In genomic region chr2:42286268-42286946, GRCh38 we compare ENCODE assay signal across 26 cellular contexts.
A peak's percentile ranks its signal among the peaks of the same experiment; 100 is the strongest.
DNase-seq lines count a peak whose midpoint lies in the region; ATAC-seq, FAIRE-seq and TF ChIP-seq lines count a peak whose summit lies in the region.
"Had no signal": no experiment of that assay in that cellular context is flagged by ENCODE, and none has a peak within 500 bp of the region (broad histone marks: within the 10 kb centered on the region; RNA-seq: fewer than 3 reads in every experiment).

No MANE protein-coding gene starts in this region.

- no peak for DNase-seq in activated T-cell treated with anti-CD3 and anti-CD28 coated beads, Interleukin-2, amount 50 U/mL, for 72 hours
- no peak for DNase-seq in activated T-cell treated with anti-CD3 and anti-CD28 coated beads, Interleukin-2, amount 50 U/mL, for 1 hour
- no peak for DNase-seq in H54 (ENCODE audit: insufficient read length, low spot score)
- DNase-seq in astrocyte of the hippocampus (ENCODE audit: low read depth, low spot score): peak; percentile 15
- no peak for DNase-seq in naive thymus-derived CD4-positive, alpha-beta T cell
- DNase-seq in posterior vena cava (ENCODE audit: low spot score): no peak
- DNase-seq in GM19238 (ENCODE audit: insufficient read length, low spot score): no peak
- DNase-seq: activated T-cell treated with anti-CD3 and anti-CD28 coated beads, Interleukin-2, amount 50 U/mL, for 4 hours; BE2C; glutamatergic neuron; GOT3; left cardiac atrium; MM.1S; NCI-H1436 treated with DMSO at 0.1 percent for 48 hours; NCI-H526 treated with DMSO at 0.1 percent for 48 hours; ovary; RPMI8226; sigmoid colon; T-helper 9 cell; uterus had no signal

- peaks cover 6 to 8% of the 10 kb centered on the region in 2 donors for H3K4me1 ChIP-seq in naive thymus-derived CD4-positive, alpha-beta T cell (ENCODE audit: control insufficient read depth in 2 of 2, insufficient read depth in 2 of 2, low read length in 2 of 2)
- H3K4me1 ChIP-seq: BE2C, sigmoid colon, suprapubic skin, uterus had no signal

- CTCF ChIA-PET in naive thymus-derived CD4-positive, alpha-beta T cell (lab: Charles Lee): interaction anchor here (0.6 to 1.3 kb wide), 3 partner anchors 190 to 1256 kb away, joined by 3 to 7 read pairs (median 4); no protein-coding TSS in a partner anchor

- H3K4me3 ChIP-seq in naive thymus-derived CD4-positive, alpha-beta T cell (ENCODE audit: low read length): no peak overlapping the region
- H3K4me3 ChIP-seq: ovary, sigmoid colon, suprapubic skin, uterus had no signal

- no peak for TF ChIP-seq POLR2A in H54 (IDR thresholded peaks at IDR 0.05; ENCODE audit: low read depth, low read length)

- no peak for ATAC-seq in activated T-cell treated with anti-CD3 and anti-CD28 coated beads, Interleukin-2, amount 50 U/mL, for 72 hours (replicated peaks in 1 of 2)
- no peak for ATAC-seq in naive thymus-derived CD4-positive, alpha-beta T cell
- ATAC-seq in GM21737 (IDR thresholded peaks at IDR 0.05; ENCODE audit: unreplicated experiment): no peak
- ATAC-seq: activated T-cell treated with anti-CD3 and anti-CD28 coated beads, Interleukin-2, amount 50 U/mL, for 4 hours; left cardiac atrium; WTC11 had no signal

- peaks cover 40% of the 10 kb centered on the region for H3K4me1 Mint-ChIP-seq in activated T-cell treated with anti-CD3 and anti-CD28 coated beads, Interleukin-2, amount 50 U/mL, for 72 hours (ENCODE audit: low read depth)
- H3K4me1 Mint-ChIP-seq in naive thymus-derived CD4-positive, alpha-beta T cell: peaks cover 6 to 41% (median 20%) of the 10 kb centered on the region in 7 donors
- H3K4me1 Mint-ChIP-seq: mesothelial cell of epicardium had no signal

- no peak overlapping the region for H3K4me3 Mint-ChIP-seq in activated T-cell treated with anti-CD3 and anti-CD28 coated beads, Interleukin-2, amount 50 U/mL, for 72 hours
- no peak overlapping the region for H3K4me3 Mint-ChIP-seq in naive thymus-derived CD4-positive, alpha-beta T cell
- H3K4me3 Mint-ChIP-seq: activated T-cell treated with anti-CD3 and anti-CD28 coated beads, Interleukin-2, amount 50 U/mL, for 4 hours; dendritic cell treated with granulocyte-macrophage colony-stimulating factor and Interleukin-4, amounts not matched to agents 40 ng/mL and 50 ng/mL, for 4 days; mesothelial cell of epicardium; nephron; WTC11 had no signal

- H3K27ac ChIP-seq in naive thymus-derived CD4-positive, alpha-beta T cell (ENCODE audit: low read depth, low read length): no peak overlapping the region
- H3K27ac ChIP-seq: ovary, sigmoid colon, suprapubic skin, uterus had no signal

- intact Hi-C loops in naive thymus-derived CD4-positive, alpha-beta T cell (cut with micrococcal nuclease): loop anchor here in 1 of 2 donors (2.0 kb wide), 1 partner anchor 74 kb away; the partner anchor contains the start of gene COX7A2L
- intact Hi-C loops in posterior vena cava (cut with DNase I): no loop called here

- peaks cover 12 to 47% (median 25%) of the 10 kb centered on the region in 3 experiments for H3K36me3 ChIP-seq in naive thymus-derived CD4-positive, alpha-beta T cell (ENCODE audit: control insufficient read depth in 2 of 3, insufficient read depth in 3 of 3, low read length in 3 of 3)
- H3K36me3 ChIP-seq: ovary, uterus had no signal

- peak overlapping the region; percentile 60 for H3K27ac Mint-ChIP-seq in activated T-cell treated with anti-CD3 and anti-CD28 coated beads, Interleukin-2, amount 50 U/mL, for 72 hours
- peak overlapping the region in 8 of 9 donors; percentile 5 to 91 (median 76) for H3K27ac Mint-ChIP-seq in naive thymus-derived CD4-positive, alpha-beta T cell
- H3K27ac Mint-ChIP-seq: dendritic cell treated with granulocyte-macrophage colony-stimulating factor and Interleukin-4, amounts not matched to agents 40 ng/mL and 50 ng/mL, for 4 days; mesothelial cell of epicardium; nephron; WTC11 had no signal

- no peaks in the 10 kb centered on the region for H3K9me3 ChIP-seq in naive thymus-derived CD4-positive, alpha-beta T cell (ENCODE audit: control insufficient read depth in 2 of 3, low read length in 3 of 3)
- H3K9me3 ChIP-seq: BE2C, ovary, sigmoid colon, suprapubic skin, uterus had no signal

- no peaks in the 10 kb centered on the region for H3K27me3 ChIP-seq in naive thymus-derived CD4-positive, alpha-beta T cell (ENCODE audit: control insufficient read depth in 2 of 2, insufficient read depth in 2 of 2, low read length in 2 of 2)
- H3K27me3 ChIP-seq: BE2C, ovary, sigmoid colon, suprapubic skin, uterus had no signal

- POLR2A ChIA-PET in naive thymus-derived CD4-positive, alpha-beta T cell (lab: Charles Lee): interaction anchor here (0.6 kb wide), 1 partner anchor 159 kb away, joined by 4 read pairs; no protein-coding TSS in a partner anchor

- no peaks in the 10 kb centered on the region for H3K9me3 Mint-ChIP-seq in activated T-cell treated with anti-CD3 and anti-CD28 coated beads, Interleukin-2, amount 50 U/mL, for 72 hours
- H3K9me3 Mint-ChIP-seq in naive thymus-derived CD4-positive, alpha-beta T cell: no peaks in the 10 kb centered on the region
- H3K9me3 Mint-ChIP-seq: activated T-cell treated with anti-CD3 and anti-CD28 coated beads, Interleukin-2, amount 50 U/mL, for 4 hours; dendritic cell treated with granulocyte-macrophage colony-stimulating factor and Interleukin-4, amounts not matched to agents 40 ng/mL and 50 ng/mL, for 4 days; mesothelial cell of epicardium; nephron; WTC11 had no signal

- no peaks in the 10 kb centered on the region for H3K27me3 Mint-ChIP-seq in activated T-cell treated with anti-CD3 and anti-CD28 coated beads, Interleukin-2, amount 50 U/mL, for 72 hours (ENCODE audit: low read depth)
- no peaks in the 10 kb centered on the region for H3K27me3 Mint-ChIP-seq in naive thymus-derived CD4-positive, alpha-beta T cell
- H3K27me3 Mint-ChIP-seq: dendritic cell treated with granulocyte-macrophage colony-stimulating factor and Interleukin-4, amounts not matched to agents 40 ng/mL and 50 ng/mL, for 4 days had no signal

- FAIRE-seq in H54 (lab: Jason Lieb, UNC): peak; percentile 69

- peaks cover 0 to 28% of the 10 kb centered on the region in 2 donors for H3K36me3 Mint-ChIP-seq in activated T-cell treated with anti-CD3 and anti-CD28 coated beads, Interleukin-2, amount 50 U/mL, for 72 hours (ENCODE audit: insufficient read depth in 2 of 2)
- peaks cover 12 to 54% (median 48%) of the 10 kb centered on the region in 5 donors for H3K36me3 Mint-ChIP-seq in naive thymus-derived CD4-positive, alpha-beta T cell
